ENCODE assay signal across 19 cellular contexts in genomic region chr10:132993271-132994260, GRCh38. TPM values are rescaled to one million over a fixed set of nuclear protein-coding genes. Genes with fewer than 3 reads are reported as not detected.
DNase-seq lines count a peak whose midpoint lies in the region; ATAC-seq, FAIRE-seq and TF ChIP-seq lines count a peak whose summit lies in the region.
"Had no signal": no experiment of that assay in that cellular context is flagged by ENCODE, and none has a peak within 500 bp of the region (broad histone marks: within the 10 kb centered on the region; RNA-seq: fewer than 3 reads in every experiment).

No MANE protein-coding gene starts in this region.

- BruUV-seq in Caco-2 (replicated peaks; lab: Mats Ljungman, UMichigan): no TSS peak

- no peak for FAIRE-seq in keratinocyte (lab: Jason Lieb, UNC)

- no peak overlapping the region for H3K18ac ChIP-seq in trophoblast cell (ENCODE audit: low read length)

- H3K36me3 Mint-ChIP-seq in activated naive CD8-positive, alpha-beta T cell treated with anti-CD3 and anti-CD28 coated beads for 36 hours: no peaks in the 10 kb centered on the region
- H3K36me3 Mint-ChIP-seq in Caco-2 (ENCODE audit: insufficient read depth, unreplicated experiment): no peaks in the 10 kb centered on the region
- H3K36me3 Mint-ChIP-seq in endodermal cell (ENCODE audit: low read depth): no peaks in the 10 kb centered on the region
- H3K36me3 Mint-ChIP-seq: activated naive CD4-positive, alpha-beta T cell treated with anti-CD3 and anti-CD28 coated beads, Interleukin-2, amount 50 U/mL, for 72 hours; CD4-positive, alpha-beta memory T cell; naive B cell had no signal

- POLR2A ChIA-PET in Caco-2 (lab: Charles Lee): no interaction called here

- no peak overlapping the region for H3K4me3 Mint-ChIP-seq in activated naive CD8-positive, alpha-beta T cell treated with anti-CD3 and anti-CD28 coated beads for 36 hours
- H3K4me3 Mint-ChIP-seq in Caco-2 (ENCODE audit: unreplicated experiment): no peak overlapping the region
- H3K4me3 Mint-ChIP-seq in endodermal cell: no peak overlapping the region
- H3K4me3 Mint-ChIP-seq: activated CD4-positive, alpha-beta memory T cell treated with anti-CD3 and anti-CD28 coated beads, Interleukin-2, amount 10 ng/mL, durations not matched to agents 7 days and 5 days; activated T-cell treated with anti-CD3 and anti-CD28 coated beads, Interleukin-2, amount 50 U/mL, for 4 hours; CD4-positive, alpha-beta memory T cell; naive B cell had no signal

- H4K20me1 ChIP-seq in keratinocyte (ENCODE audit: control insufficient read depth, extremely low read depth, insufficient read depth, low read length): no peaks in the 10 kb centered on the region

- H3K36me3 ChIP-seq in keratinocyte (ENCODE audit: control insufficient read depth in 2 of 2, extremely low read depth in 1 of 2, insufficient read depth in 2 of 2, low read length in 2 of 2): no peaks in the 10 kb centered on the region
- no peaks in the 10 kb centered on the region for H3K36me3 ChIP-seq in trophoblast cell (ENCODE audit: control insufficient read depth in 1 of 2, insufficient read depth in 2 of 2, low read length in 2 of 2)
- no peaks in the 10 kb centered on the region for H3K36me3 ChIP-seq in Caco-2 (ENCODE audit: control insufficient read depth, insufficient read depth, low read length)
- H3K36me3 ChIP-seq in endodermal cell (ENCODE audit: control insufficient read depth, insufficient read depth, low read length): no peaks in the 10 kb centered on the region
- H3K36me3 ChIP-seq: brain microvascular endothelial cell had no signal

- H3K4me1 ChIP-seq in keratinocyte (ENCODE audit: control insufficient read depth, extremely low read depth, insufficient read depth, low read length) (no peaks in the 10 kb centered on the region), trophoblast cell (ENCODE audit: control insufficient read depth in 1 of 2, insufficient read depth in 2 of 2, low read length in 2 of 2) (peaks cover 0 to 3% of the 10 kb centered on the region in 2 experiments), Caco-2 (no peaks in the 10 kb centered on the region), endodermal cell (ENCODE audit: control insufficient read depth, insufficient read depth, low read length) (no peaks in the 10 kb centered on the region)
- H3K4me1 ChIP-seq: foreskin keratinocyte had no signal

- H3K9ac ChIP-seq in keratinocyte (ENCODE audit: control insufficient read depth, extremely low read depth, insufficient read depth, low read length) (no peak overlapping the region), trophoblast cell (ENCODE audit: low read length) (no peak overlapping the region), endodermal cell (ENCODE audit: extremely low read depth, low read length, poor library complexity, severe bottlenecking) (no peak overlapping the region)

- DNase-seq in AG10803 (ENCODE audit: low read depth) (no peak), coronary artery (ENCODE audit: low spot score) (no peak), keratinocyte (ENCODE audit: low read depth, low spot score) (no peak), sciatic nerve (ENCODE audit: low spot score) (no peak), trophoblast cell (no peak), Caco-2 (no peak), endodermal cell (no peak)
- DNase-seq in activated naive CD8-positive, alpha-beta T cell treated with anti-CD3 and anti-CD28 coated beads for 36 hours: no peak
- DNase-seq: activated CD4-positive, alpha-beta memory T cell treated with anti-CD3 and anti-CD28 coated beads, Interleukin-2, amount 10 ng/mL, durations not matched to agents 7 days and 5 days; activated T-cell treated with anti-CD3 and anti-CD28 coated beads, Interleukin-2, amount 50 U/mL, for 4 hours; CD4-positive, alpha-beta memory T cell; foreskin keratinocyte; naive B cell; NCI-H1436; stimulated activated naive CD8-positive, alpha-beta T cell treated with anti-CD3 and anti-CD28 coated beads, Interleukin-15, Interleukin-2, amounts not matched to agents 100 U/mL and 50 U/mL, for 24 hours had no signal

- dilution Hi-C loops in keratinocyte (cut with MboI; ENCODE audit: extremely low pct_ligation_motif_present, low sequenced_read_pairs): loop anchor here (10.0 kb wide), 1 partner anchor 51 kb away; no protein-coding TSS in a partner anchor

- H3K4me1 Mint-ChIP-seq in activated naive CD8-positive, alpha-beta T cell treated with anti-CD3 and anti-CD28 coated beads for 36 hours: no peaks in the 10 kb centered on the region
- H3K4me1 Mint-ChIP-seq in Caco-2 (ENCODE audit: low read depth, unreplicated experiment) (no peaks in the 10 kb centered on the region), endodermal cell (no peaks in the 10 kb centered on the region)
- H3K4me1 Mint-ChIP-seq: activated CD4-positive, alpha-beta memory T cell treated with anti-CD3 and anti-CD28 coated beads, Interleukin-2, amount 10 ng/mL, durations not matched to agents 7 days and 5 days; CD4-positive, alpha-beta memory T cell; naive B cell had no signal

- no peak overlapping the region for H2BK5ac ChIP-seq in trophoblast cell (ENCODE audit: low read depth, low read length, poor library complexity)

- H4K91ac ChIP-seq in trophoblast cell (ENCODE audit: low read depth, low read length): no peak overlapping the region

- H4K8ac ChIP-seq in trophoblast cell (ENCODE audit: low read depth, low read length): no peak overlapping the region

- no peak overlapping the region for H2BK12ac ChIP-seq in trophoblast cell (ENCODE audit: low read length)

- intact Hi-C loops in sciatic nerve (cut with DNase I) (no loop called here), Caco-2 (cut with micrococcal nuclease; ENCODE audit: unreplicated experiment) (no loop called here)

- H3K4me2 ChIP-seq in keratinocyte (ENCODE audit: control insufficient read depth, extremely low read depth, insufficient read depth, low read depth, low read length): peak overlapping the region; percentile 58
- no peak overlapping the region for H3K4me2 ChIP-seq in trophoblast cell (ENCODE audit: low read length)

- no CpG with 5 or more reads among the region's 46 CpGs for WGBS in trophoblast cell (ENCODE audit: extremely low coverage, insufficient coverage, insufficient read length)
- WGBS in endodermal cell (ENCODE audit: insufficient coverage in 1 of 2, insufficient read length in 1 of 2), 2 experiments: 95% methylated on average over 39 to 46 of the region's 46 CpGs

- H3K23ac ChIP-seq in trophoblast cell (ENCODE audit: low read length): no peak overlapping the region

- no peaks in the 10 kb centered on the region for H3K9me1 ChIP-seq in keratinocyte (ENCODE audit: control insufficient read depth, extremely low read depth, insufficient read depth, low read length)

- H3K79me2 ChIP-seq in keratinocyte (ENCODE audit: control insufficient read depth, insufficient read depth, low read length) (no peaks in the 10 kb centered on the region), trophoblast cell (ENCODE audit: control insufficient read depth, insufficient read depth, low read length, poor library complexity) (no peaks in the 10 kb centered on the region)

- no peaks in the 10 kb centered on the region for H3K9me3 Mint-ChIP-seq in activated naive CD8-positive, alpha-beta T cell treated with anti-CD3 and anti-CD28 coated beads for 36 hours
- H3K9me3 Mint-ChIP-seq in Caco-2 (ENCODE audit: unreplicated experiment) (no peaks in the 10 kb centered on the region), endodermal cell (no peaks in the 10 kb centered on the region)
- H3K9me3 Mint-ChIP-seq: activated CD4-positive, alpha-beta memory T cell treated with anti-CD3 and anti-CD28 coated beads, Interleukin-2, amount 10 ng/mL, durations not matched to agents 7 days and 5 days; activated naive CD4-positive, alpha-beta T cell treated with anti-CD3 and anti-CD28 coated beads, Interleukin-2, amount 50 U/mL, for 72 hours; activated T-cell treated with anti-CD3 and anti-CD28 coated beads, Interleukin-2, amount 50 U/mL, for 4 hours; CD4-positive, alpha-beta memory T cell; naive B cell had no signal

- H2BK120ac ChIP-seq in trophoblast cell (ENCODE audit: insufficient read depth, low read length, poor library complexity): no peak overlapping the region

- CTCF ChIA-PET in Caco-2 (lab: Charles Lee): interaction anchor here (0.8 kb wide), 1 partner anchor 52 kb away, joined by 3 read pairs; no protein-coding TSS in a partner anchor

- no peaks in the 10 kb centered on the region for H3K79me1 ChIP-seq in trophoblast cell (ENCODE audit: low read length)

- peak overlapping the region; percentile 44 for H2AFZ ChIP-seq in keratinocyte (ENCODE audit: control insufficient read depth, low read length)
- no peak overlapping the region for H2AFZ ChIP-seq in trophoblast cell (ENCODE audit: insufficient read depth, low read length, poor library complexity)

- H3K14ac ChIP-seq in trophoblast cell (ENCODE audit: low read length): no peak overlapping the region

- no peaks in the 10 kb centered on the region for H3K9me3 ChIP-seq in keratinocyte (ENCODE audit: control insufficient read depth, low read depth, low read length)
- H3K9me3 ChIP-seq in trophoblast cell (ENCODE audit: insufficient read depth, low read depth, low read length): peaks cover 4% of the 10 kb centered on the region
- H3K9me3 ChIP-seq in Caco-2: no peaks in the 10 kb centered on the region
- H3K9me3 ChIP-seq in endodermal cell (ENCODE audit: control insufficient read depth, low read length): no peaks in the 10 kb centered on the region

- H3K27ac Mint-ChIP-seq in activated naive CD8-positive, alpha-beta T cell treated with anti-CD3 and anti-CD28 coated beads for 36 hours: no peak overlapping the region
- H3K27ac Mint-ChIP-seq in Caco-2 (ENCODE audit: unreplicated experiment) (no peak overlapping the region), endodermal cell (no peak overlapping the region)
- H3K27ac Mint-ChIP-seq: activated CD4-positive, alpha-beta memory T cell treated with anti-CD3 and anti-CD28 coated beads, Interleukin-2, amount 10 ng/mL, durations not matched to agents 7 days and 5 days; activated naive CD4-positive, alpha-beta T cell treated with anti-CD3 and anti-CD28 coated beads, Interleukin-2, amount 50 U/mL, for 72 hours; CD4-positive, alpha-beta memory T cell; naive B cell had no signal

- peaks cover 18% of the 10 kb centered on the region for H3K27me3 ChIP-seq in keratinocyte (ENCODE audit: control insufficient read depth, extremely low read depth, insufficient read depth, low read length)
- no peaks in the 10 kb centered on the region for H3K27me3 ChIP-seq in trophoblast cell (ENCODE audit: insufficient read depth, low read length)
- H3K27me3 ChIP-seq in Caco-2 (replicated peaks; ENCODE audit: control insufficient read depth, insufficient read depth, low read length): no peaks in the 10 kb centered on the region
- H3K27me3 ChIP-seq in endodermal cell (ENCODE audit: control insufficient read depth, insufficient read depth, low read length, poor library complexity, severe bottlenecking): no peaks in the 10 kb centered on the region
- H3K27me3 ChIP-seq: brain microvascular endothelial cell, foreskin keratinocyte had no signal

- no peak overlapping the region for H3K4ac ChIP-seq in trophoblast cell (ENCODE audit: low read depth, low read length)

- TF ChIP-seq CTCF in AG10803 (conservative IDR thresholded peaks at IDR 0.05; ENCODE audit: low read length): no peak
- TF ChIP-seq CTCF in coronary artery (IDR thresholded peaks at IDR 0.05): no peak
- no peak for TF ChIP-seq CTCF in keratinocyte (optimal IDR thresholded peaks at IDR 0.05 in 1 of 3, IDR thresholded peaks at IDR 0.05 in 1 of 3, conservative IDR thresholded peaks at IDR 0.05 in 1 of 3; ENCODE audit: extremely low read depth in 1 of 3, insufficient read depth in 2 of 3, low read length in 3 of 3)
- TF ChIP-seq CTCF in Caco-2 (IDR thresholded peaks at IDR 0.05; ENCODE audit: insufficient read depth in 1 of 2, low read depth in 1 of 2, low read length in 1 of 2, severe bottlenecking in 1 of 2, unreplicated experiment in 1 of 2): no peak
- TF ChIP-seq CTCF in endodermal cell (conservative IDR thresholded peaks at IDR 0.05): no peak

- H3K4me3 ChIP-seq in AG10803 (ENCODE audit: low read length): peak overlapping the region; percentile 56
- H3K4me3 ChIP-seq in coronary artery: peak overlapping the region; percentile 68
- peak overlapping the region; percentile 14 to 37 (median 25) for H3K4me3 ChIP-seq in keratinocyte (ENCODE audit: control insufficient read depth in 2 of 3, extremely low read depth in 1 of 3, insufficient read depth in 2 of 3, low read depth in 1 of 3, low read length in 3 of 3)
- H3K4me3 ChIP-seq in trophoblast cell (ENCODE audit: low read depth, low read length): no peak overlapping the region
- H3K4me3 ChIP-seq in Caco-2 (ENCODE audit: low read depth, low read length): no peak overlapping the region
- no peak overlapping the region for H3K4me3 ChIP-seq in endodermal cell (ENCODE audit: low read length)

- no peak overlapping the region for H4K12ac ChIP-seq in trophoblast cell (ENCODE audit: low read depth, low read length)

- no peak overlapping the region for H2AK5ac ChIP-seq in trophoblast cell (ENCODE audit: low read length)

- H3K27ac ChIP-seq in coronary artery (no peak overlapping the region), keratinocyte (ENCODE audit: control insufficient read depth, insufficient read depth, low read length) (no peak overlapping the region), trophoblast cell (ENCODE audit: low read depth, low read length) (no peak overlapping the region), endodermal cell (ENCODE audit: low read depth, low read length) (no peak overlapping the region)
- H3K27ac ChIP-seq: brain microvascular endothelial cell, dorsolateral prefrontal cortex, foreskin keratinocyte had no signal

- peaks cover 3% of the 10 kb centered on the region for H3K27me3 Mint-ChIP-seq in activated naive CD8-positive, alpha-beta T cell treated with anti-CD3 and anti-CD28 coated beads for 36 hours
- H3K27me3 Mint-ChIP-seq in Caco-2 (ENCODE audit: insufficient read depth, unreplicated experiment) (no peaks in the 10 kb centered on the region), endodermal cell (ENCODE audit: insufficient read depth) (peaks cover 1% of the 10 kb centered on the region)
- H3K27me3 Mint-ChIP-seq: activated CD4-positive, alpha-beta memory T cell treated with anti-CD3 and anti-CD28 coated beads, Interleukin-2, amount 10 ng/mL, durations not matched to agents 7 days and 5 days; CD4-positive, alpha-beta memory T cell had no signal

- peak; percentile 19 for ATAC-seq in sciatic nerve
- ATAC-seq: activated naive CD4-positive, alpha-beta T cell treated with anti-CD3 and anti-CD28 coated beads, Interleukin-2, amount 50 U/mL, for 72 hours; activated T-cell treated with anti-CD3 and anti-CD28 coated beads, Interleukin-2, amount 50 U/mL, for 4 hours; stimulated activated naive CD8-positive, alpha-beta T cell treated with anti-CD3 and anti-CD28 coated beads, Interleukin-15, Interleukin-2, amounts not matched to agents 100 U/mL and 50 U/mL, for 24 hours had no signal

RNA-seq across cellular contexts. Expression of gene CFAP46, which starts 51.2 kb away (rescaled TPM):
- 0.55 to 1.00 TPM (median 0.94 TPM) in 3 replicates for polyA plus RNA-seq in keratinocyte
- 0.24 TPM for polyA plus RNA-seq in keratinocyte (2011; ENCODE audit: low read depth)
- polyA plus RNA-seq in keratinocyte (2011; cell fraction: cytosol; rRNA removed): 0.78 and 0.83 TPM in 2 replicates
- 0.89 and 1.4 TPM in 2 replicates for polyA plus RNA-seq in keratinocyte (2011; cell fraction: nucleus; rRNA removed)
- 0.16 and 1.0 TPM in 2 replicates for polyA plus RNA-seq in keratinocyte (2012; ENCODE audit: low replicate concordance)
- polyA minus RNA-seq in keratinocyte: 0.54 TPM in 1 of 3 replicates, not detected in the others
- not detected for polyA minus RNA-seq in keratinocyte (2011; cell fraction: cytosol; rRNA and poly(A)+ RNA removed)
- polyA minus RNA-seq in keratinocyte (2011; cell fraction: nucleus; rRNA and poly(A)+ RNA removed): 0.63 and 0.70 TPM in 2 replicates
- total RNA-seq in sciatic nerve: 1.1 TPM
- total RNA-seq in activated naive CD8-positive, alpha-beta T cell treated with anti-CD3 and anti-CD28 coated beads for 36 hours: 1 to 10 TPM; 1.1 to 1.5 TPM
- polyA plus RNA-seq in trophoblast cell (2013): 0.50 and 0.64 TPM in 2 replicates
- 1.0 TPM in 1 of 2 replicates, not detected in the other for total RNA-seq in Caco-2 (2022)
- 10 to 100 TPM in 1 of 2 donors, 1 to 10 TPM in 1; 9.9 to 10.5 TPM for total RNA-seq in endodermal cell
- 4.3 TPM for polyA plus RNA-seq in endodermal cell (2013, experiment 1 of 2)
- 2.9 TPM for polyA plus RNA-seq in endodermal cell (2013, experiment 2 of 2)
- total RNA-seq: activated CD4-positive, alpha-beta memory T cell treated with anti-CD3 and anti-CD28 coated beads, Interleukin-2, amount 10 ng/mL, durations not matched to agents 7 days and 5 days; CD4-positive, alpha-beta memory T cell; RPMI7951 had no signal
- polyA plus RNA-seq: CD4-positive, alpha-beta memory T cell had no signal

Comparison
In these comparisons a context has a peak if more than half of its experiments do, and no peak if none do; other contexts are left out.
1. H3K4me3 ChIP-seq: peak in AG10803 (single experiment), coronary artery (single experiment) and keratinocyte (3 of 3); none in trophoblast cell (single experiment), Caco-2 (single experiment) and endodermal cell (single experiment).